ENCODE assay signal across 18 cellular contexts in the genomic region with DNA sequence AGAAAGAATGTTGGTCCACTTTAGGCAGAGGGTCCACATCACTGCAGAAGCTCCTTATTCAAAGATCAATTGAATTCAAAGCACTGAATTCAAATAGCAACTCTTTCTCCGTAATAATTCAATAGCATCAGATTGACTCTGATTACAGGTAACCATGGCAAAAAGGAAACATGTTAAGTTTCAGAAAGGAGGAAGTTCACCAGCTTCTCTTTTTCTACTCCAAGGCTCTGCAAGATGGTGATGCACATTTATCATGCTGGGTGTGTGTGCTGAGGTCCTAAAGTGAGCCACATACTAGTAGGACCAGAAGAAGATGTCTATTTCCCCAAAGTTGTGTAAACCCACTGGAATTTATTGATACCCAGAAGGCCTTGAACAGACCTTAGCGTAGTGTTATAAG.
"Had no signal": no experiment of that assay in that cellular context is flagged by ENCODE, and none has a peak within 500 bp of the region (broad histone marks: within the 10 kb centered on the region; RNA-seq: fewer than 3 reads in every experiment).

No MANE protein-coding gene starts in this region.

- DNase-seq: activated CD4-positive, alpha-beta T cell treated with anti-CD3 and anti-CD28 coated beads, Interleukin-2, amount 50 U/mL, for 1 hour; activated CD4-positive, CD25-positive, alpha-beta regulatory T cell treated with anti-CD3 and anti-CD28 coated beads, Interleukin-2, amount 50 U/mL, for 72 hours; activated CD8-positive, alpha-beta memory T cell treated with anti-CD3 and anti-CD28 coated beads for 24 hours; activated CD8-positive, alpha-beta memory T cell treated with anti-CD3 and anti-CD28 coated beads, Interleukin-2, amount 50 U/mL, for 48 hours; activated effector memory CD4-positive, alpha-beta T cell treated with Interleukin-2 at 50 U/mL for 16 hours; activated naive CD4-positive, alpha-beta T cell treated with anti-CD3 and anti-CD28 coated beads, Interleukin-2, amount 50 U/mL, for 16 hours; activated T-cell treated with anti-CD3 and anti-CD28 coated beads, Interleukin-2, amount 50 U/mL, for 48 hours; colonic mucosa; endodermal cell; foreskin fibroblast; hippocampal formation; lower lobe of right lung; nucleus accumbens; posterior cingulate gyrus; sigmoid colon; stimulated activated CD4-positive, alpha-beta T cell treated with anti-CD3 and anti-CD28 coated beads, Interleukin-4, amount 100 ng/mL, for 4 hours; stimulated activated naive B cell treated with anti-CD40 and anti-IgM and Interleukin-4, amounts not matched to agents 10 μg/mL and 1 μg/mL and 100 μg/mL, for 72 hours; upper lobe of right lung had no signal

- ATAC-seq: stimulated activated naive B cell treated with anti-CD40 and anti-IgM and Interleukin-4, amounts not matched to agents 10 μg/mL and 1 μg/mL and 100 μg/mL, for 72 hours; upper lobe of right lung had no signal
